1 cellular context compared by ENCODE assay signal in genomic region chr9:133948571-133949485, GRCh38.
TF ChIP-seq lines count a peak whose summit lies in the region.

No MANE protein-coding gene starts in this region.

TF ChIP-seq in HepG2, 621 proteins besides CTCF, POLR2A, EP300 and RAD21:
- TF ChIP-seq ZNF740 (CRISPR knock-in tag; IDR thresholded peaks at IDR 0.05) (no peak), FOXJ3 (CRISPR knock-in tag; IDR thresholded peaks at IDR 0.05; ENCODE audit: borderline replicate concordance) (0 out of 2 replicates have a peak, but pooled peaks have one; percentile 20), ZMYM3 (CRISPR knock-in tag; IDR thresholded peaks at IDR 0.05) (0 out of 2 replicates have a peak, but pooled peaks have one; percentile 19), ZNF749 (CRISPR knock-in tag; IDR thresholded peaks at IDR 0.05; ENCODE audit: borderline replicate concordance) (no peak), ZNF563 (CRISPR knock-in tag; IDR thresholded peaks at IDR 0.05) (no peak), DPF2 (CRISPR knock-in tag; IDR thresholded peaks at IDR 0.05; ENCODE audit: borderline replicate concordance, low read depth) (no peak), ZNF776 (CRISPR knock-in tag; IDR thresholded peaks at IDR 0.05) (no peak)
- TF ChIP-seq, protein P1, sequence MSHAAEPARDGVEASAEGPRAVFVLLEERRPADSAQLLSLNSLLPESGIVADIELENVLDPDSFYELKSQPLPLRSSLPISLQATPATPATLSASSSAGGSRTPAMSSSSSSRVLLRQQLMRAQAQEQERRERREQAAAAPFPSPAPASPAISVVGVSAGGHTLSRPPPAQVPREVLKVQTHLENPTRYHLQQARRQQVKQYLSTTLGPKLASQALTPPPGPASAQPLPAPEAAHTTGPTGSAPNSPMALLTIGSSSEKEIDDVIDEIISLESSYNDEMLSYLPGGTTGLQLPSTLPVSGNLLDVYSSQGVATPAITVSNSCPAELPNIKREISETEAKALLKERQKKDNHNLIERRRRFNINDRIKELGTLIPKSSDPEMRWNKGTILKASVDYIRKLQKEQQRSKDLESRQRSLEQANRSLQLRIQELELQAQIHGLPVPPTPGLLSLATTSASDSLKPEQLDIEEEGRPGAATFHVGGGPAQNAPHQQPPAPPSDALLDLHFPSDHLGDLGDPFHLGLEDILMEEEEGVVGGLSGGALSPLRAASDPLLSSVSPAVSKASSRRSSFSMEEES (CRISPR knock-in tag; IDR thresholded peaks at IDR 0.05) = no peak
- TF ChIP-seq, protein P2, sequence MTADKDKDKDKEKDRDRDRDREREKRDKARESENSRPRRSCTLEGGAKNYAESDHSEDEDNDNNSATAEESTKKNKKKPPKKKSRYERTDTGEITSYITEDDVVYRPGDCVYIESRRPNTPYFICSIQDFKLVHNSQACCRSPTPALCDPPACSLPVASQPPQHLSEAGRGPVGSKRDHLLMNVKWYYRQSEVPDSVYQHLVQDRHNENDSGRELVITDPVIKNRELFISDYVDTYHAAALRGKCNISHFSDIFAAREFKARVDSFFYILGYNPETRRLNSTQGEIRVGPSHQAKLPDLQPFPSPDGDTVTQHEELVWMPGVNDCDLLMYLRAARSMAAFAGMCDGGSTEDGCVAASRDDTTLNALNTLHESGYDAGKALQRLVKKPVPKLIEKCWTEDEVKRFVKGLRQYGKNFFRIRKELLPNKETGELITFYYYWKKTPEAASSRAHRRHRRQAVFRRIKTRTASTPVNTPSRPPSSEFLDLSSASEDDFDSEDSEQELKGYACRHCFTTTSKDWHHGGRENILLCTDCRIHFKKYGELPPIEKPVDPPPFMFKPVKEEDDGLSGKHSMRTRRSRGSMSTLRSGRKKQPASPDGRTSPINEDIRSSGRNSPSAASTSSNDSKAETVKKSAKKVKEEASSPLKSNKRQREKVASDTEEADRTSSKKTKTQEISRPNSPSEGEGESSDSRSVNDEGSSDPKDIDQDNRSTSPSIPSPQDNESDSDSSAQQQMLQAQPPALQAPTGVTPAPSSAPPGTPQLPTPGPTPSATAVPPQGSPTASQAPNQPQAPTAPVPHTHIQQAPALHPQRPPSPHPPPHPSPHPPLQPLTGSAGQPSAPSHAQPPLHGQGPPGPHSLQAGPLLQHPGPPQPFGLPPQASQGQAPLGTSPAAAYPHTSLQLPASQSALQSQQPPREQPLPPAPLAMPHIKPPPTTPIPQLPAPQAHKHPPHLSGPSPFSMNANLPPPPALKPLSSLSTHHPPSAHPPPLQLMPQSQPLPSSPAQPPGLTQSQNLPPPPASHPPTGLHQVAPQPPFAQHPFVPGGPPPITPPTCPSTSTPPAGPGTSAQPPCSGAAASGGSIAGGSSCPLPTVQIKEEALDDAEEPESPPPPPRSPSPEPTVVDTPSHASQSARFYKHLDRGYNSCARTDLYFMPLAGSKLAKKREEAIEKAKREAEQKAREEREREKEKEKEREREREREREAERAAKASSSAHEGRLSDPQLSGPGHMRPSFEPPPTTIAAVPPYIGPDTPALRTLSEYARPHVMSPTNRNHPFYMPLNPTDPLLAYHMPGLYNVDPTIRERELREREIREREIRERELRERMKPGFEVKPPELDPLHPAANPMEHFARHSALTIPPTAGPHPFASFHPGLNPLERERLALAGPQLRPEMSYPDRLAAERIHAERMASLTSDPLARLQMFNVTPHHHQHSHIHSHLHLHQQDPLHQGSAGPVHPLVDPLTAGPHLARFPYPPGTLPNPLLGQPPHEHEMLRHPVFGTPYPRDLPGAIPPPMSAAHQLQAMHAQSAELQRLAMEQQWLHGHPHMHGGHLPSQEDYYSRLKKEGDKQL (CRISPR knock-in tag; IDR thresholded peaks at IDR 0.05; ENCODE audit: low read depth) = no peak
- TF ChIP-seq, protein P3, sequence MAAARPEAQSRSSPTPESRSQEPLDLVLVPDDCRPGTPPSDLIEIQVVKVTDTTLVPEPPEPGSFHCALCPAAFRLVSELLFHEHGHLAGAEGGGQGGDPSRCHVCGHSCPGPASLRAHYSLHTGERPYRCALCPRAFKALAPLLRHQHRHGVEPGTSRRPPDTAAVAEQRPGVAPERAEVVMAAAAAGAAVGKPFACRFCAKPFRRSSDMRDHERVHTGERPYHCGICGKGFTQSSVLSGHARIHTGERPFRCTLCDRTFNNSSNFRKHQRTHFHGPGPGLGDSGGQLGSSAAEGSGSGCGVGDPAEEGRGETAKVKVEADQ (CRISPR knock-in tag; IDR thresholded peaks at IDR 0.05; ENCODE audit: borderline replicate concordance) = no peak
- TF ChIP-seq, protein P4, sequence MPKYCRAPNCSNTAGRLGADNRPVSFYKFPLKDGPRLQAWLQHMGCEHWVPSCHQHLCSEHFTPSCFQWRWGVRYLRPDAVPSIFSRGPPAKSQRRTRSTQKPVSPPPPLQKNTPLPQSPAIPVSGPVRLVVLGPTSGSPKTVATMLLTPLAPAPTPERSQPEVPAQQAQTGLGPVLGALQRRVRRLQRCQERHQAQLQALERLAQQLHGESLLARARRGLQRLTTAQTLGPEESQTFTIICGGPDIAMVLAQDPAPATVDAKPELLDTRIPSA (CRISPR knock-in tag; IDR thresholded peaks at IDR 0.05; ENCODE audit: borderline replicate concordance) = no peak
